13 cellular contexts compared by ENCODE assay signal in genomic region chr10:126935263-126935946, GRCh38. TPM values are rescaled to one million over a fixed set of nuclear protein-coding genes. Genes with fewer than 3 reads are reported as not detected.
DNase-seq lines count a peak whose midpoint lies in the region; ATAC-seq and TF ChIP-seq lines count a peak whose summit lies in the region.
"Had no signal": no experiment of that assay in that cellular context is flagged by ENCODE, and none has a peak within 500 bp of the region (broad histone marks: within the 10 kb centered on the region; RNA-seq: fewer than 3 reads in every experiment).

No MANE protein-coding gene starts in this region.

- in situ Hi-C loops in transverse colon (cut with MboI; ENCODE audit: low pct_ligation_motif_present in 1 of 4, low pct_unique_long_range_greater_than_20kb in 1 of 4, low sequenced_read_pairs in 3 of 4): no loop called here

- CTCF ChIA-PET in PC-3 (lab: Charles Lee) (no interaction called here), Calu3 (lab: Charles Lee) (no interaction called here)

- peaks cover 77% of the 10 kb centered on the region for H3K79me2 ChIP-seq in PC-3 (ENCODE audit: low read length)

- H3K4me3 ChIP-seq in BE2C (ENCODE audit: low read depth, low read length) (no peak overlapping the region), PC-3 (ENCODE audit: low read length) (no peak overlapping the region), prostate gland (no peak overlapping the region), transverse colon (no peak overlapping the region)

- H3K27me3 ChIP-seq in BE2C (no peaks in the 10 kb centered on the region), PC-3 (ENCODE audit: low read length) (no peaks in the 10 kb centered on the region), prostate gland (replicated peaks; ENCODE audit: insufficient read depth) (no peaks in the 10 kb centered on the region), transverse colon (no peaks in the 10 kb centered on the region)

- no peaks in the 10 kb centered on the region for H3K27me3 Mint-ChIP-seq in Calu3 (ENCODE audit: unreplicated experiment)
- H3K27me3 Mint-ChIP-seq: CD4-positive, CD25-positive, alpha-beta regulatory T cell had no signal

- peaks cover 8% of the 10 kb centered on the region for H3K4me1 Mint-ChIP-seq in Calu3 (ENCODE audit: low read depth, unreplicated experiment)
- H3K4me1 Mint-ChIP-seq: CD4-positive, CD25-positive, alpha-beta regulatory T cell had no signal

- H3K36me3 ChIP-seq in BE2C (no peaks in the 10 kb centered on the region), PC-3 (ENCODE audit: low read depth, low read length) (no peaks in the 10 kb centered on the region), prostate gland (no peaks in the 10 kb centered on the region), transverse colon (no peaks in the 10 kb centered on the region)

- peak overlapping the region; percentile 28 for H3K4me2 ChIP-seq in PC-3 (ENCODE audit: low read length)

- H3K27ac ChIP-seq in PC-3 (ENCODE audit: low read length) (peak overlapping the region; percentile 80), caudate nucleus (ENCODE audit: low read depth, low read length) (peak overlapping the region; percentile 14), prostate gland (no peak overlapping the region), transverse colon (no peak overlapping the region)

- no peaks in the 10 kb centered on the region for H3K9me3 Mint-ChIP-seq in Calu3 (ENCODE audit: low read depth, unreplicated experiment)

- H3K4me1 ChIP-seq in BE2C (peaks cover 6% of the 10 kb centered on the region; the same call in 1 of the 2 replicates), PC-3 (ENCODE audit: insufficient read depth, low read length) (peaks cover 26% of the 10 kb centered on the region), prostate gland (replicated peaks) (no peaks in the 10 kb centered on the region), transverse colon (peaks cover 0 to 16% (median 6%) of the 10 kb centered on the region in 4 donors)

- TF ChIP-seq CTCF in BE2C (IDR thresholded peaks at IDR 0.05; ENCODE audit: low read depth, low read length): no peak
- no peak for TF ChIP-seq CTCF in PC-3 (conservative IDR thresholded peaks at IDR 0.05; ENCODE audit: low read depth, low read length)
- no peak for TF ChIP-seq CTCF in prostate gland (IDR thresholded peaks at IDR 0.05)
- no peak for TF ChIP-seq CTCF in transverse colon (IDR thresholded peaks at IDR 0.05)
- no peak for TF ChIP-seq CTCF in Calu3 (IDR thresholded peaks at IDR 0.05; ENCODE audit: unreplicated experiment)

- DNase-seq in BE2C (peak; percentile 39), PC-3 (peak; percentile 90), caudate nucleus (lab: John Stamatoyannopoulos, UW) (no peak), mesenteric fat pad (ENCODE audit: low spot score) (peak; percentile 28), prostate gland (ENCODE audit: low spot score) (no peak), transverse colon (no peak), Calu3 (no peak), NCI-H1048 (lab: John Stamatoyannopoulos, UW) (no peak)
- DNase-seq: activated naive CD4-positive, alpha-beta T cell treated with anti-CD3 and anti-CD28 coated beads for 36 hours; CD4-positive, CD25-positive, alpha-beta regulatory T cell; Kasumi-1 had no signal

- H3K4me3 Mint-ChIP-seq in Calu3 (ENCODE audit: low read depth, unreplicated experiment): no peak overlapping the region
- H3K4me3 Mint-ChIP-seq: activated naive CD4-positive, alpha-beta T cell treated with anti-CD3 and anti-CD28 coated beads for 36 hours; CD4-positive, CD25-positive, alpha-beta regulatory T cell; T-helper 2 cell treated with Interferon-gamma antibody and Interleukin-4, amounts not matched to agents 5 μg/mL and 100 μg/mL, for 36 hours had no signal

- 53% methylated on average over 5 of the region's 5 CpGs for WGBS in prostate gland
- WGBS in transverse colon (ENCODE audit: low coverage in 1 of 2), 2 donors: 51 to 70% methylated on average over 2 to 5 of the region's 5 CpGs

- no peaks in the 10 kb centered on the region for H3K9me3 ChIP-seq in BE2C
- H3K9me3 ChIP-seq in PC-3 (ENCODE audit: low read length): no peaks in the 10 kb centered on the region
- no peaks in the 10 kb centered on the region for H3K9me3 ChIP-seq in prostate gland
- no peaks in the 10 kb centered on the region for H3K9me3 ChIP-seq in transverse colon

- no TSS peak for BruUV-seq in PC-3 (replicated peaks; lab: Mats Ljungman, UMichigan)
- BruUV-seq in Calu3 (replicated peaks; lab: Mats Ljungman, UMichigan): no TSS peak

- POLR2A ChIA-PET in PC-3 (lab: Charles Lee; ENCODE audit: unreplicated experiment): interaction anchor here (0.6 kb wide), 1 partner anchor 154 kb away, joined by 3 read pairs; no protein-coding TSS in a partner anchor

- intact Hi-C loops in PC-3 (cut with micrococcal nuclease) (no loop called here), prostate gland (cut with DNase I) (no loop called here), transverse colon (cut with DNase I; ENCODE audit: low total_unique reads) (no loop called here), Calu3 (cut with micrococcal nuclease; ENCODE audit: unreplicated experiment) (no loop called here)

- no peaks in the 10 kb centered on the region for H3K9me2 ChIP-seq in PC-3 (replicated peaks; ENCODE audit: low read length)

- peaks cover 6% of the 10 kb centered on the region for H3K36me3 Mint-ChIP-seq in Calu3 (ENCODE audit: insufficient read depth, unreplicated experiment)
- H3K36me3 Mint-ChIP-seq: CD4-positive, CD25-positive, alpha-beta regulatory T cell had no signal

- no peak for TF ChIP-seq EP300 in transverse colon (IDR thresholded peaks at IDR 0.05; ENCODE audit: low read depth)

- H3K27ac Mint-ChIP-seq in Calu3 (ENCODE audit: unreplicated experiment): no peak overlapping the region
- H3K27ac Mint-ChIP-seq: activated naive CD4-positive, alpha-beta T cell treated with anti-CD3 and anti-CD28 coated beads for 36 hours; CD4-positive, CD25-positive, alpha-beta regulatory T cell; T-helper 2 cell treated with Interferon-gamma antibody and Interleukin-4, amounts not matched to agents 5 μg/mL and 100 μg/mL, for 36 hours had no signal

- no peaks in the 10 kb centered on the region for H4K20me1 ChIP-seq in PC-3 (ENCODE audit: low read length)

- ATAC-seq in PC-3: peak; percentile 96
- ATAC-seq: right cardiac atrium had no signal

- TF ChIP-seq POLR2A in prostate gland (IDR thresholded peaks at IDR 0.05) (no peak), transverse colon (IDR thresholded peaks at IDR 0.05) (no peak)

- H3K9ac ChIP-seq in PC-3 (ENCODE audit: low read length): no peak overlapping the region

- H3F3A ChIP-seq in PC-3 (ENCODE audit: low read length, unreplicated experiment): peaks cover 4% of the 10 kb centered on the region

- no peak overlapping the region for H2AFZ ChIP-seq in PC-3 (ENCODE audit: low read length)

RNA-seq across cellular contexts. Expression of gene DOCK1, which starts 30.2 kb away (rescaled TPM):
- 9.0 TPM for polyA plus RNA-seq in BE2C (2012; ENCODE audit: insufficient read depth, insufficient read length, low read depth)
- 34.3 and 34.6 TPM in 2 replicates for total RNA-seq in PC-3 (2014; rRNA removed)
- total RNA-seq in mesenteric fat pad: 46.0 TPM
- total RNA-seq in prostate gland: 10 to 100 TPM; 41.2 to 56.0 TPM
- total RNA-seq in transverse colon: 100 to 1,000 TPM in 2 of 4 donors, 10 to 100 TPM in 2; 75.1 to 200 (median 92.5) TPM
- 29.1 and 34.2 TPM in 2 replicates for total RNA-seq in Calu3 (2022)
- polyA plus RNA-seq: CD4-positive, CD25-positive, alpha-beta regulatory T cell had no signal

Comparison
In these comparisons a context has a peak if more than half of its experiments do, and no peak if none do; other contexts are left out.
1. DNase-seq: peak in BE2C (single experiment), PC-3 (single experiment) and mesenteric fat pad (single experiment); none in caudate nucleus (0 of 61), prostate gland (single experiment), transverse colon (single experiment), Calu3 (single experiment) and NCI-H1048 (single experiment).
2. H3K27ac ChIP-seq: peak in PC-3 (single experiment) and caudate nucleus (single experiment); none in prostate gland (0 of 2) and transverse colon (0 of 4).